ENCODE assay signal across 23 cellular contexts in the genomic region with DNA sequence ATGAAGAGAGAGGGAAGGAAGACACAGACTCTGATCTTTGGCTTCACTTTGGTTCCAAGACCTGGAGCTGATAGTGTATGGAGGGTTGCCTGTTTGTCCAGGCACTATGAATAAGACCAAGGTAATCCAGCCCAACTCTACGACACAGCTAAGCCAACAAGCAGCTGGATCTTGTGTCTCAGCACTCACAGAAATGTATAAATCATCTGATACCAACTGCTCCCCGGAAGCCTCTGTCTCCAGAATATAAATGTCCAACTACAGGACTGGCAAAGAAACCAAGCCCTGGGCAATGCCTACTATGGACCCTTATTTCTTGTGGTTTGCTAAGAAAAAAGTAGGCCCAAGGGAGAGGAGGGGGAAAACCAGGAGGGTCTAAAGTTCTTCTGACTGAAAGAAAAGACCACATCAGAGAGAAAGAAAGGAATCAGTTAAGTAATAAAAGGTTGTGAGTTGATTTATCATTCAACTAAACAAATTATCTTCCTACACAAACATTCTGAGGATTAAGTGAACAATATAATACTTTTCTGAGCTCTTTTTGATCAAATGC.
DNase-seq lines count a peak whose midpoint lies in the region; ATAC-seq, FAIRE-seq and TF ChIP-seq lines count a peak whose summit lies in the region.
"Had no signal": no experiment of that assay in that cellular context is flagged by ENCODE, and none has a peak within 500 bp of the region (broad histone marks: within the 10 kb centered on the region; RNA-seq: fewer than 3 reads in every experiment).

No MANE protein-coding gene starts in this region.

- H4K20me1 ChIP-seq in HepG2 (ENCODE audit: insufficient read depth, low read length) (no peaks in the 10 kb centered on the region), OCI-LY7 (ENCODE audit: insufficient read depth, low read length) (no peaks in the 10 kb centered on the region)
- H4K20me1 ChIP-seq: BLaER1 treated with 17β-estradiol and CSF1 and Interleukin-3, amounts not matched to agents 10 nM and 100 nM had no signal

- no peaks in the 10 kb centered on the region for H3K36me3 Mint-ChIP-seq in naive thymus-derived CD8-positive, alpha-beta T cell
- H3K36me3 Mint-ChIP-seq in activated CD8-positive, alpha-beta T cell treated with anti-CD3 and anti-CD28 coated beads, Interleukin-2, amount 10 ng/mL, durations not matched to agents 7 days and 5 days (ENCODE audit: low read depth): no peaks in the 10 kb centered on the region
- H3K36me3 Mint-ChIP-seq: CD8-positive, alpha-beta memory T cell had no signal

- no peaks in the 10 kb centered on the region for H3K9me3 ChIP-seq in HepG2 (ENCODE audit: low read length)
- H3K9me3 ChIP-seq in right lobe of liver: no peaks in the 10 kb centered on the region
- H3K9me3 ChIP-seq in OCI-LY7 (ENCODE audit: low read length): no peaks in the 10 kb centered on the region
- H3K9me3 ChIP-seq: BLaER1 treated with 17β-estradiol and CSF1 and Interleukin-3, amounts not matched to agents 10 nM and 100 nM; SK-N-SH had no signal

- H3K27me3 Mint-ChIP-seq in naive thymus-derived CD8-positive, alpha-beta T cell: no peaks in the 10 kb centered on the region
- H3K27me3 Mint-ChIP-seq in activated CD8-positive, alpha-beta T cell treated with anti-CD3 and anti-CD28 coated beads, Interleukin-2, amount 10 ng/mL, durations not matched to agents 7 days and 5 days (ENCODE audit: low read depth): no peaks in the 10 kb centered on the region
- H3K27me3 Mint-ChIP-seq: CD8-positive, alpha-beta memory T cell had no signal

- TF ChIP-seq RAD21 in HepG2 (CRISPR knock-in tag; IDR thresholded peaks at IDR 0.05): no peak

- no TSS peak for BruUV-seq in HepG2 (replicated peaks; lab: Mats Ljungman, UMichigan)
- no TSS peak for BruUV-seq in OCI-LY7 (replicated peaks; lab: Mats Ljungman, UMichigan)

- no peak overlapping the region for H2BK120ac ChIP-seq in mesendoderm (ENCODE audit: low read depth, low read length)

- no peaks in the 10 kb centered on the region for H3K36me3 ChIP-seq in HepG2 (replicated peaks in 1 of 2; ENCODE audit: control insufficient read depth in 1 of 2, insufficient read depth in 2 of 2, low read length in 2 of 2)
- no peaks in the 10 kb centered on the region for H3K36me3 ChIP-seq in right lobe of liver
- no peaks in the 10 kb centered on the region for H3K36me3 ChIP-seq in OCI-LY7 (ENCODE audit: insufficient read depth, low read length)
- H3K36me3 ChIP-seq in mesendoderm (ENCODE audit: control insufficient read depth, insufficient read depth, low read length): no peaks in the 10 kb centered on the region
- H3K36me3 ChIP-seq: BLaER1 treated with 17β-estradiol and CSF1 and Interleukin-3, amounts not matched to agents 10 nM and 100 nM had no signal

- H3K9me2 ChIP-seq in OCI-LY7 (ENCODE audit: insufficient read depth, low read length): no peaks in the 10 kb centered on the region
- H3K9me2 ChIP-seq: SK-N-SH had no signal

- H4K8ac ChIP-seq in mesendoderm (ENCODE audit: low read depth, low read length): no peak overlapping the region

- H3K79me1 ChIP-seq in mesendoderm (ENCODE audit: low read length): no peaks in the 10 kb centered on the region

- no peak overlapping the region for H3K4ac ChIP-seq in mesendoderm (ENCODE audit: low read depth, low read length)

- H3K4me3 ChIP-seq in HepG2 (replicated peaks in 1 of 3; ENCODE audit: insufficient read depth in 1 of 3, low read depth in 2 of 3, low read length in 3 of 3) (no peak overlapping the region), right lobe of liver (no peak overlapping the region), OCI-LY7 (ENCODE audit: low read depth, low read length, poor library complexity, severe bottlenecking) (no peak overlapping the region), mesendoderm (ENCODE audit: low read length) (no peak overlapping the region)
- H3K4me3 ChIP-seq: BLaER1 treated with 17β-estradiol and CSF1 and Interleukin-3, amounts not matched to agents 10 nM and 100 nM had no signal

- peak overlapping the region in 3 of 10 donors; percentile 29 to 75 (median 35) for H3K27ac Mint-ChIP-seq in naive thymus-derived CD8-positive, alpha-beta T cell
- no peak overlapping the region for H3K27ac Mint-ChIP-seq in activated CD8-positive, alpha-beta T cell treated with anti-CD3 and anti-CD28 coated beads, Interleukin-2, amount 10 ng/mL, durations not matched to agents 7 days and 5 days

- H3K4me1 ChIP-seq in HepG2 (ENCODE audit: insufficient read depth, low read length) (no peaks in the 10 kb centered on the region), right lobe of liver (no peaks in the 10 kb centered on the region), OCI-LY7 (ENCODE audit: insufficient read depth, low read length, poor library complexity, severe bottlenecking) (peaks cover 89% of the 10 kb centered on the region), mesendoderm (ENCODE audit: control insufficient read depth, low read depth, low read length) (peaks cover 16% of the 10 kb centered on the region)

- peaks cover 0 to 28% (median 0%) of the 10 kb centered on the region in 4 donors for H3K4me1 Mint-ChIP-seq in naive thymus-derived CD8-positive, alpha-beta T cell
- no peaks in the 10 kb centered on the region for H3K4me1 Mint-ChIP-seq in activated CD8-positive, alpha-beta T cell treated with anti-CD3 and anti-CD28 coated beads, Interleukin-2, amount 10 ng/mL, durations not matched to agents 7 days and 5 days (ENCODE audit: low read depth)
- H3K4me1 Mint-ChIP-seq: CD8-positive, alpha-beta memory T cell had no signal

- no peak overlapping the region for H3K56ac ChIP-seq in mesendoderm (ENCODE audit: low read length)

- no peak for TF ChIP-seq POLR2A in HepG2 (IDR thresholded peaks at IDR 0.05; ENCODE audit: insufficient read depth in 1 of 2, low read depth in 2 of 2, low read length in 2 of 2)
- TF ChIP-seq POLR2A in right lobe of liver (IDR thresholded peaks at IDR 0.05): no peak

- 6% methylated on average over 2 of the region's 2 CpGs for WGBS in HepG2 (ENCODE audit: low lambda C conversion rate)
- 77% methylated on average over 2 of the region's 2 CpGs for WGBS in right lobe of liver (ENCODE audit: insufficient coverage, low coverage, low lambda C conversion rate, missing lambda C conversion rate)
- WGBS in mesendoderm (ENCODE audit: extremely low coverage, insufficient coverage, low lambda C conversion rate): no CpG with 5 or more reads among the region's 2 CpGs

- H3K23ac ChIP-seq in mesendoderm (ENCODE audit: low read length): no peak overlapping the region

- H3K79me2 ChIP-seq in HepG2 (ENCODE audit: insufficient read depth, low read length) (no peaks in the 10 kb centered on the region), OCI-LY7 (ENCODE audit: insufficient read depth, low read depth, low read length) (no peaks in the 10 kb centered on the region), mesendoderm (ENCODE audit: control insufficient read depth, insufficient read depth, low read length) (no peaks in the 10 kb centered on the region)

- ATAC-seq in HepG2: no peak
- no peak for ATAC-seq in right lobe of liver
- ATAC-seq in naive thymus-derived CD8-positive, alpha-beta T cell: no peak
- ATAC-seq in activated CD8-positive, alpha-beta T cell treated with anti-CD3 and anti-CD28 coated beads, Interleukin-2, amount 10 ng/mL, durations not matched to agents 7 days and 5 days: no peak
- ATAC-seq: PC-3 had no signal

- H3K18ac ChIP-seq in mesendoderm (ENCODE audit: low read length): peak overlapping the region; percentile 24

- TF ChIP-seq EP300 in HepG2 (IDR thresholded peaks at IDR 0.05; ENCODE audit: low read depth in 2 of 2, low read length in 2 of 2) (no peak), HepG2 (CRISPR knock-in tag; IDR thresholded peaks at IDR 0.05; ENCODE audit: borderline replicate concordance) (no peak)

- H2AFZ ChIP-seq in HepG2 (ENCODE audit: low read length) (no peak overlapping the region), OCI-LY7 (ENCODE audit: low read length) (peak overlapping the region; percentile 95)

- H3K4me2 ChIP-seq in HepG2 (ENCODE audit: low read depth, low read length): no peak overlapping the region
- H3K4me2 ChIP-seq in OCI-LY7 (ENCODE audit: low read length): peak overlapping the region; percentile 48; the same call in 1 of the 2 replicates
- H3K4me2 ChIP-seq in mesendoderm (ENCODE audit: low read length): no peak overlapping the region
- H3K4me2 ChIP-seq: SK-N-SH had no signal

- DNase-seq in HepG2 (ENCODE audit: low spot score) (no peak), right lobe of liver (no peak), OCI-LY7 (ENCODE audit: low spot score) (no peak), mesendoderm (no peak), ecto neural progenitor cell (ENCODE audit: low spot score) (no peak)
- DNase-seq in activated CD4-positive, CD25-positive, alpha-beta regulatory T cell (lab: John Stamatoyannopoulos, UW): no peak
- DNase-seq in naive thymus-derived CD8-positive, alpha-beta T cell: no peak
- DNase-seq in activated CD8-positive, alpha-beta T cell treated with anti-CD3 and anti-CD28 coated beads, Interleukin-2, amount 10 ng/mL, durations not matched to agents 7 days and 5 days: no peak
- DNase-seq: CD8-positive, alpha-beta memory T cell; DMS79; HCEC 1CT; KBM-7; NCI-H1417 treated with DMSO at 0.1 percent for 48 hours; NCI-H187 treated with DMSO at 0.1 percent for 48 hours; NCI-H226; NCI-H524; NCI-H82; PC-3; RPMI8226; SHP77 treated with DMSO at 0.1 percent for 48 hours; SK-N-SH had no signal

- no peak overlapping the region for H2BK5ac ChIP-seq in mesendoderm (ENCODE audit: low read length)

- in situ Hi-C loops in HepG2 (cut with HindIII; ENCODE audit: extremely low pct_ligation_motif_present, low pct_unique_long_range_greater_than_20kb): no loop called here

- no peaks in the 10 kb centered on the region for H3K9me3 Mint-ChIP-seq in naive thymus-derived CD8-positive, alpha-beta T cell
- H3K9me3 Mint-ChIP-seq in activated CD8-positive, alpha-beta T cell treated with anti-CD3 and anti-CD28 coated beads, Interleukin-2, amount 10 ng/mL, durations not matched to agents 7 days and 5 days (ENCODE audit: insufficient read depth): no peaks in the 10 kb centered on the region
- H3K9me3 Mint-ChIP-seq: CD8-positive, alpha-beta memory T cell had no signal

- H3K9ac ChIP-seq in HepG2 (ENCODE audit: insufficient read depth, low read depth, low read length) (no peak overlapping the region), mesendoderm (ENCODE audit: low read length) (no peak overlapping the region)
- H3K9ac ChIP-seq: BLaER1 treated with 17β-estradiol and CSF1 and Interleukin-3, amounts not matched to agents 10 nM and 100 nM; SK-N-SH had no signal

- POLR2A ChIA-PET in HepG2 (lab: Yijun Ruan, JAX) (no interaction called here), OCI-LY7 (lab: Charles Lee) (interaction anchor here (0.6 to 2.2 kb wide), 9 partner anchors 43 to 381 kb away, joined by 3 to 8 read pairs (median 4); a partner anchor contains a TSS)
- POLR2A ChIA-PET in naive thymus-derived CD8-positive, alpha-beta T cell (lab: Charles Lee): no interaction called here
- POLR2A ChIA-PET in activated CD8-positive, alpha-beta T cell treated with anti-CD3 and anti-CD28 coated beads, Interleukin-2, amount 10 ng/mL, durations not matched to agents 7 days and 5 days (lab: Charles Lee): interaction anchor here (0.8 kb wide), 1 partner anchor 171 kb away, joined by 3 read pairs; no protein-coding TSS in a partner anchor

- CTCF ChIA-PET in HepG2 (lab: Yijun Ruan, JAX; ENCODE audit: low intra/inter-chr PET ratio, low total read pairs) (no interaction called here), OCI-LY7 (lab: Charles Lee; ENCODE audit: unreplicated experiment) (interaction anchor here (0.9 to 1.2 kb wide), 3 partner anchors 10 to 172 kb away, joined by 3 read pairs; no protein-coding TSS in a partner anchor)
- CTCF ChIA-PET in activated CD8-positive, alpha-beta T cell treated with anti-CD3 and anti-CD28 coated beads, Interleukin-2, amount 10 ng/mL, durations not matched to agents 7 days and 5 days (lab: Charles Lee): no interaction called here

- H3K27ac ChIP-seq in HepG2 (ENCODE audit: extremely low read length, insufficient read depth, low read length) (no peak overlapping the region), right lobe of liver (no peak overlapping the region), OCI-LY7 (ENCODE audit: low read depth, low read length, poor library complexity, severe bottlenecking) (no peak overlapping the region), mesendoderm (ENCODE audit: low read depth, low read length) (no peak overlapping the region)
- H3K27ac ChIP-seq: BLaER1 treated with 17β-estradiol and CSF1 and Interleukin-3, amounts not matched to agents 10 nM and 100 nM had no signal

- H4K5ac ChIP-seq in mesendoderm (ENCODE audit: low read length): no peak overlapping the region

- no peak overlapping the region for H2AK5ac ChIP-seq in mesendoderm (ENCODE audit: low read length)

- TF ChIP-seq CTCF in HepG2 (CRISPR knock-in tag; IDR thresholded peaks at IDR 0.05) (no peak), right lobe of liver (IDR thresholded peaks at IDR 0.05) (no peak), OCI-LY7 (conservative IDR thresholded peaks at IDR 0.05; ENCODE audit: low read length) (no peak)

- FAIRE-seq in HepG2 (lab: Jason Lieb, UNC): no peak
- FAIRE-seq: A204.1 had no signal

- peaks cover 1 to 10% of the 10 kb centered on the region in 2 experiments; a peak in 2 of 5 replicates for H3K27me3 ChIP-seq in HepG2 (ENCODE audit: control insufficient read depth in 1 of 2, insufficient read depth in 2 of 2, low read length in 2 of 2)
- no peaks in the 10 kb centered on the region for H3K27me3 ChIP-seq in right lobe of liver
- no peaks in the 10 kb centered on the region for H3K27me3 ChIP-seq in mesendoderm (ENCODE audit: insufficient read depth, low read length, poor library complexity)

- H3K4me3 Mint-ChIP-seq in naive thymus-derived CD8-positive, alpha-beta T cell: no peak overlapping the region
- H3K4me3 Mint-ChIP-seq in activated CD8-positive, alpha-beta T cell treated with anti-CD3 and anti-CD28 coated beads, Interleukin-2, amount 10 ng/mL, durations not matched to agents 7 days and 5 days: no peak overlapping the region
- H3K4me3 Mint-ChIP-seq: CD8-positive, alpha-beta memory T cell had no signal

- peak overlapping the region; percentile 13 for H2BK15ac ChIP-seq in mesendoderm (replicated peaks; ENCODE audit: low read depth)

- intact Hi-C loops in HepG2 (cut with micrococcal nuclease; ENCODE audit: unreplicated experiment): loop anchor here (5.0 to 10.0 kb wide), 2 partner anchors 270 to 467 kb away; no protein-coding TSS in a partner anchor
- intact Hi-C loops in right lobe of liver (cut with DNase I): loop anchor here in 1 of 2 donors (5.0 kb wide), 1 partner anchor 87 kb away; no protein-coding TSS in a partner anchor
- intact Hi-C loops in OCI-LY7 (cut with micrococcal nuclease; ENCODE audit: unreplicated experiment): no loop called here

Comparison
In these comparisons a context has a peak if more than half of its experiments do, and no peak if none do; other contexts are left out.
1. POLR2A ChIA-PET loops: an anchor here in OCI-LY7 (0.6 to 2.2 kb wide) and activated CD8-positive, alpha-beta T cell treated with anti-CD3 and anti-CD28 coated beads, Interleukin-2, amount 10 ng/mL, durations not matched to agents 7 days and 5 days (0.8 kb wide); none called in HepG2 and naive thymus-derived CD8-positive, alpha-beta T cell.